In the genomic region with DNA sequence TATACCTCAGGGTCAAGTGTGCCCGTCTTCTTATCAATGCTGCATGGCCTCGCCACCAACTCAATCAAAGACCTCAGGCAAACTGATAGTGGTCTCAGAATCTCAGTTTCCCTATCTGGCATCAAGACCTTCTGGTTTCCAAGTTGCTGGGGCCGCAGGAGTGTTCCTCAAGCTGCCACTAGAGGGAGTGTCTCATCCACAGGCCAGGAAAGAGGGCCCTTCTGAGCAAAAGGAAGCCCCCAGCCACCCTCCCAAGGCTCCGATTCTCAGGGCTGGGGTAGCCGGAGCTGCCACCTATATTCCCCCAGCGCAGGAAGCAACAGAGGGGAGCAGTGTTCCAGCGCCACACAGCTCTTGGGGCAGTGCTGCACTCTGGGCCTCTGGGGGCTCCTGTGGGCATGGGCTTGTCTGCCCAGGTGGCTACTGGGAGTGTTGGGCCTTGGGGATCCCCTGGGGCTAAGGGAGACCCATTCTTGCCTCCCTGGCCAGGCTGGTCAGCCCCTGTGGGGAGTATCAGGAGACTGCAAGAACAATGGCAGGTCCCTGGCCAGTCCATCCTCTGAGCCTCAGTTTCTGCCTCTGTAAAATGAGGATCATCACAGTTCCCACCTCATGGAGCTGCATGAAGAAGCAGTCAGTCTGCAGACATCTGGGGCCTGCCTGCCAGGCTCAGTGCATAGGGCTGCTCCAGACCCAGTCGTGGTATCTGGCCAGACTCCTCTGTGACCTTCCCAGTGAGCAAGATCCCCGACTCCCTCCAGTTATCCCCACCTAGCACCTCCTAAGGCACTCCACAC, we compare ENCODE assay signal across 1 cellular context.
TF ChIP-seq lines count a peak whose summit lies in the region.

No MANE protein-coding gene starts in this region.

TF ChIP-seq in K562, 482 proteins besides CTCF, POLR2A, EP300 and RAD21 (continued from another document and continues in another):
- TF ChIP-seq, protein P1, sequence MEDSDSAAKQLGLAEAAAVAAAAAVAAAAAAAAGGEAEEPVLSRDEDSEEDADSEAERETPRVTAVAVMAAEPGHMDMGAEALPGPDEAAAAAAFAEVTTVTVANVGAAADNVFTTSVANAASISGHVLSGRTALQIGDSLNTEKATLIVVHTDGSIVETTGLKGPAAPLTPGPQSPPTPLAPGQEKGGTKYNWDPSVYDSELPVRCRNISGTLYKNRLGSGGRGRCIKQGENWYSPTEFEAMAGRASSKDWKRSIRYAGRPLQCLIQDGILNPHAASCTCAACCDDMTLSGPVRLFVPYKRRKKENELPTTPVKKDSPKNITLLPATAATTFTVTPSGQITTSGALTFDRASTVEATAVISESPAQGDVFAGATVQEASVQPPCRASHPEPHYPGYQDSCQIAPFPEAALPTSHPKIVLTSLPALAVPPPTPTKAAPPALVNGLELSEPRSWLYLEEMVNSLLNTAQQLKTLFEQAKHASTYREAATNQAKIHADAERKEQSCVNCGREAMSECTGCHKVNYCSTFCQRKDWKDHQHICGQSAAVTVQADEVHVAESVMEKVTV (CRISPR knock-in tag; IDR thresholded peaks at IDR 0.05) = peak; percentile 41; the same call in 1 of the 2 replicates
- 0 out of 2 replicates have a peak, but pooled peaks have one; percentile 25 for TF ChIP-seq KLF16 (IDR thresholded peaks at IDR 0.05)
- no peak for TF ChIP-seq ETS2 (tag; IDR thresholded peaks at IDR 0.05; ENCODE audit: borderline replicate concordance, poor library complexity, severe bottlenecking)
- TF ChIP-seq GATAD2B (IDR thresholded peaks at IDR 0.05; ENCODE audit: borderline replicate concordance) = no peak
- TF ChIP-seq, protein P2, sequence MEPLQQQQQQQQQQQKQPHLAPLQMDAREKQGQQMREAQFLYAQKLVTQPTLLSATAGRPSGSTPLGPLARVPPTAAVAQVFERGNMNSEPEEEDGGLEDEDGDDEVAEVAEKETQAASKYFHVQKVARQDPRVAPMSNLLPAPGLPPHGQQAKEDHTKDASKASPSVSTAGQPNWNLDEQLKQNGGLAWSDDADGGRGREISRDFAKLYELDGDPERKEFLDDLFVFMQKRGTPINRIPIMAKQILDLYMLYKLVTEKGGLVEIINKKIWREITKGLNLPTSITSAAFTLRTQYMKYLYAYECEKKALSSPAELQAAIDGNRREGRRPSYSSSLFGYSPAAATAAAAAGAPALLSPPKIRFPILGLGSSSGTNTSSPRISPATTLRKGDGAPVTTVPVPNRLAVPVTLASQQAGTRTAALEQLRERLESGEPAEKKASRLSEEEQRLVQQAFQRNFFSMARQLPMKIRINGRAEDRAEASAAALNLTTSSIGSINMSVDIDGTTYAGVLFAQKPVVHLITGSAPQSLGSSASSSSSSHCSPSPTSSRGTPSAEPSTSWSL (CRISPR knock-in tag; IDR thresholded peaks at IDR 0.05; ENCODE audit: borderline replicate concordance) = no peak
- TF ChIP-seq, protein P3, sequence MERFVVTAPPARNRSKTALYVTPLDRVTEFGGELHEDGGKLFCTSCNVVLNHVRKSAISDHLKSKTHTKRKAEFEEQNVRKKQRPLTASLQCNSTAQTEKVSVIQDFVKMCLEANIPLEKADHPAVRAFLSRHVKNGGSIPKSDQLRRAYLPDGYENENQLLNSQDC (CRISPR knock-in tag; IDR thresholded peaks at IDR 0.05) = no peak
- no peak for TF ChIP-seq FOXP1 (CRISPR knock-in tag; IDR thresholded peaks at IDR 0.05)
- no peak for TF ChIP-seq ZNF316 (IDR thresholded peaks at IDR 0.05)
- TF ChIP-seq, protein P4, sequence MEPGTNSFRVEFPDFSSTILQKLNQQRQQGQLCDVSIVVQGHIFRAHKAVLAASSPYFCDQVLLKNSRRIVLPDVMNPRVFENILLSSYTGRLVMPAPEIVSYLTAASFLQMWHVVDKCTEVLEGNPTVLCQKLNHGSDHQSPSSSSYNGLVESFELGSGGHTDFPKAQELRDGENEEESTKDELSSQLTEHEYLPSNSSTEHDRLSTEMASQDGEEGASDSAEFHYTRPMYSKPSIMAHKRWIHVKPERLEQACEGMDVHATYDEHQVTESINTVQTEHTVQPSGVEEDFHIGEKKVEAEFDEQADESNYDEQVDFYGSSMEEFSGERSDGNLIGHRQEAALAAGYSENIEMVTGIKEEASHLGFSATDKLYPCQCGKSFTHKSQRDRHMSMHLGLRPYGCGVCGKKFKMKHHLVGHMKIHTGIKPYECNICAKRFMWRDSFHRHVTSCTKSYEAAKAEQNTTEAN (CRISPR knock-in tag; IDR thresholded peaks at IDR 0.05) = no peak
- no peak for TF ChIP-seq ERF (CRISPR knock-in tag; IDR thresholded peaks at IDR 0.05)
- no peak for TF ChIP-seq BMI1 (IDR thresholded peaks at IDR 0.05; ENCODE audit: low read length)
- TF ChIP-seq SIX5 (IDR thresholded peaks at IDR 0.05; ENCODE audit: borderline replicate concordance in 1 of 2, insufficient read depth in 1 of 2, low read depth in 1 of 2, low read length in 2 of 2) = no peak
- no peak for TF ChIP-seq ZNF444 (CRISPR knock-in tag; IDR thresholded peaks at IDR 0.05)
- TF ChIP-seq ZNF507 (tag; conservative IDR thresholded peaks at IDR 0.05) = no peak
- TF ChIP-seq ZNF75A (CRISPR knock-in tag; IDR thresholded peaks at IDR 0.05) = no peak
- no peak for TF ChIP-seq RBM34 (IDR thresholded peaks at IDR 0.05; ENCODE audit: borderline replicate concordance, insufficient read depth, low read length)
- TF ChIP-seq PTRF (tag; IDR thresholded peaks at IDR 0.05) = no peak
- TF ChIP-seq ZNF311 (CRISPR knock-in tag; IDR thresholded peaks at IDR 0.05) = no peak
- TF ChIP-seq ARID2 (IDR thresholded peaks at IDR 0.05) = 0 out of 2 replicates have a peak, but pooled peaks have one; percentile 29
- TF ChIP-seq, protein P5, sequence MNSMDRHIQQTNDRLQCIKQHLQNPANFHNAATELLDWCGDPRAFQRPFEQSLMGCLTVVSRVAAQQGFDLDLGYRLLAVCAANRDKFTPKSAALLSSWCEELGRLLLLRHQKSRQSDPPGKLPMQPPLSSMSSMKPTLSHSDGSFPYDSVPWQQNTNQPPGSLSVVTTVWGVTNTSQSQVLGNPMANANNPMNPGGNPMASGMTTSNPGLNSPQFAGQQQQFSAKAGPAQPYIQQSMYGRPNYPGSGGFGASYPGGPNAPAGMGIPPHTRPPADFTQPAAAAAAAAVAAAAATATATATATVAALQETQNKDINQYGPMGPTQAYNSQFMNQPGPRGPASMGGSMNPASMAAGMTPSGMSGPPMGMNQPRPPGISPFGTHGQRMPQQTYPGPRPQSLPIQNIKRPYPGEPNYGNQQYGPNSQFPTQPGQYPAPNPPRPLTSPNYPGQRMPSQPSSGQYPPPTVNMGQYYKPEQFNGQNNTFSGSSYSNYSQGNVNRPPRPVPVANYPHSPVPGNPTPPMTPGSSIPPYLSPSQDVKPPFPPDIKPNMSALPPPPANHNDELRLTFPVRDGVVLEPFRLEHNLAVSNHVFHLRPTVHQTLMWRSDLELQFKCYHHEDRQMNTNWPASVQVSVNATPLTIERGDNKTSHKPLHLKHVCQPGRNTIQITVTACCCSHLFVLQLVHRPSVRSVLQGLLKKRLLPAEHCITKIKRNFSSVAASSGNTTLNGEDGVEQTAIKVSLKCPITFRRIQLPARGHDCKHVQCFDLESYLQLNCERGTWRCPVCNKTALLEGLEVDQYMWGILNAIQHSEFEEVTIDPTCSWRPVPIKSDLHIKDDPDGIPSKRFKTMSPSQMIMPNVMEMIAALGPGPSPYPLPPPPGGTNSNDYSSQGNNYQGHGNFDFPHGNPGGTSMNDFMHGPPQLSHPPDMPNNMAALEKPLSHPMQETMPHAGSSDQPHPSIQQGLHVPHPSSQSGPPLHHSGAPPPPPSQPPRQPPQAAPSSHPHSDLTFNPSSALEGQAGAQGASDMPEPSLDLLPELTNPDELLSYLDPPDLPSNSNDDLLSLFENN (IDR thresholded peaks at IDR 0.05; ENCODE audit: low read depth in 2 of 2, low read length in 2 of 2) = no peak
- TF ChIP-seq POLR3G (IDR thresholded peaks at IDR 0.05; ENCODE audit: extremely low read depth, insufficient read length, insufficient replicate concordance) = no peak
- 0 out of 2 replicates have a peak, but pooled peaks have one; percentile 57 for TF ChIP-seq XRCC5 (IDR thresholded peaks at IDR 0.05; ENCODE audit: low read depth, low read length)
- TF ChIP-seq MAZ (CRISPR knock-in tag; conservative IDR thresholded peaks at IDR 0.05 in 1 of 2, IDR thresholded peaks at IDR 0.05 in 1 of 2) = 0 out of 4 replicates have a peak, but pooled peaks of 1 of the 2 experiments have one; percentile 35
- TF ChIP-seq, protein P6, sequence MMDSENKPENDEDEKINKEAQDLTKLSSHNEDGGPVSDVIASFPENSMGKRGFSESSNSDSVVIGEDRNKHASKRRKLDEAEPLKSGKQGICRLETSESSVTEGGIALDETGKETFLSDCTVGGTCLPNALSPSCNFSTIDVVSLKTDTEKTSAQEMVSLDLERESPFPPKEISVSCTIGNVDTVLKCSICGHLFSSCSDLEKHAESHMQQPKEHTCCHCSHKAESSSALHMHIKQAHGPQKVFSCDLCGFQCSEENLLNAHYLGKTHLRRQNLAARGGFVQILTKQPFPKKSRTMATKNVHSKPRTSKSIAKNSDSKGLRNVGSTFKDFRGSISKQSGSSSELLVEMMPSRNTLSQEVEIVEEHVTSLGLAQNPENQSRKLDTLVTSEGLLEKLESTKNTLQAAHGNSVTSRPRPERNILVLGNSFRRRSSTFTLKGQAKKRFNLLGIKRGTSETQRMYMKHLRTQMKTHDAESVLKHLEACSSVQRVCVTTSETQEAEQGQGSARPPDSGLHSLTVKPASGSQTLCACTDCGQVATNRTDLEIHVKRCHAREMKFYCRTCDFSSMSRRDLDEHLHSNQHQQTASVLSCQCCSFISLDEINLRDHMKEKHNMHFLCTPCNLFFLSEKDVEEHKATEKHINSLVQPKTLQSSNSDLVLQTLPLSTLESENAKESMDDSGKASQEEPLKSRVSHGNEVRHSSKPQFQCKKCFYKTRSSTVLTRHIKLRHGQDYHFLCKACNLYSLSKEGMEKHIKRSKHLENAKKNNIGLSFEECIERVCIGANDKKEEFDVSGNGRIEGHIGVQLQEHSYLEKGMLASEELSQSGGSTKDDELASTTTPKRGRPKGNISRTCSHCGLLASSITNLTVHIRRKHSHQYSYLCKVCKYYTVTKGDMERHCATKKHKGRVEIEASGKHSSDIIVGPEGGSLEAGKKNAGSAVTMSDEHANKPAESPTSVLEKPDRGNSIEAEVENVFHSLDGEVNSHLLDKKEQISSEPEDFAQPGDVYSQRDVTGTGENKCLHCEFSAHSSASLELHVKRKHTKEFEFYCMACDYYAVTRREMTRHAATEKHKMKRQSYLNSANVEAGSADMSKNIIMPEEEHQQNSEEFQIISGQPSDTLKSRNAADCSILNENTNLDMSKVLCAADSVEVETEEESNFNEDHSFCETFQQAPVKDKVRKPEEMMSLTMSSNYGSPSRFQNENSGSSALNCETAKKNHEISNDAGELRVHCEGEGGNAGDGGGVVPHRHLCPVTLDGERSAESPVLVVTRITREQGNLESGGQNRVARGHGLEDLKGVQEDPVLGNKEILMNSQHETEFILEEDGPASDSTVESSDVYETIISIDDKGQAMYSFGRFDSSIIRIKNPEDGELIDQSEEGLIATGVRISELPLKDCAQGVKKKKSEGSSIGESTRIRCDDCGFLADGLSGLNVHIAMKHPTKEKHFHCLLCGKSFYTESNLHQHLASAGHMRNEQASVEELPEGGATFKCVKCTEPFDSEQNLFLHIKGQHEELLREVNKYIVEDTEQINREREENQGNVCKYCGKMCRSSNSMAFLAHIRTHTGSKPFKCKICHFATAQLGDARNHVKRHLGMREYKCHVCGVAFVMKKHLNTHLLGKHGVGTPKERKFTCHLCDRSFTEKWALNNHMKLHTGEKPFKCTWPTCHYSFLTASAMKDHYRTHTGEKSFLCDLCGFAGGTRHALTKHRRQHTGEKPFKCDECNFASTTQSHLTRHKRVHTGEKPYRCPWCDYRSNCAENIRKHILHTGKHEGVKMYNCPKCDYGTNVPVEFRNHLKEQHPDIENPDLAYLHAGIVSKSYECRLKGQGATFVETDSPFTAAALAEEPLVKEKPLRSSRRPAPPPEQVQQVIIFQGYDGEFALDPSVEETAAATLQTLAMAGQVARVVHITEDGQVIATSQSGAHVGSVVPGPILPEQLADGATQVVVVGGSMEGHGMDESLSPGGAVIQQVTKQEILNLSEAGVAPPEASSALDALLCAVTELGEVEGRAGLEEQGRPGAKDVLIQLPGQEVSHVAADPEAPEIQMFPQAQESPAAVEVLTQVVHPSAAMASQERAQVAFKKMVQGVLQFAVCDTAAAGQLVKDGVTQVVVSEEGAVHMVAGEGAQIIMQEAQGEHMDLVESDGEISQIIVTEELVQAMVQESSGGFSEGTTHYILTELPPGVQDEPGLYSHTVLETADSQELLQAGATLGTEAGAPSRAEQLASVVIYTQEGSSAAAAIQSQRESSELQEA (IDR thresholded peaks at IDR 0.05; ENCODE audit: low read depth) = no peak
- TF ChIP-seq RBM17 (IDR thresholded peaks at IDR 0.05; ENCODE audit: borderline replicate concordance, low read depth, low read length) = no peak
- TF ChIP-seq RB1 (IDR thresholded peaks at IDR 0.05; ENCODE audit: low read depth) = peak; percentile 26; the same call in 1 of the 2 replicates
- TF ChIP-seq FOXA3 (CRISPR knock-in tag; conservative IDR thresholded peaks at IDR 0.05 in 1 of 2, IDR thresholded peaks at IDR 0.05 in 1 of 2) = no peak
- TF ChIP-seq, protein P7, sequence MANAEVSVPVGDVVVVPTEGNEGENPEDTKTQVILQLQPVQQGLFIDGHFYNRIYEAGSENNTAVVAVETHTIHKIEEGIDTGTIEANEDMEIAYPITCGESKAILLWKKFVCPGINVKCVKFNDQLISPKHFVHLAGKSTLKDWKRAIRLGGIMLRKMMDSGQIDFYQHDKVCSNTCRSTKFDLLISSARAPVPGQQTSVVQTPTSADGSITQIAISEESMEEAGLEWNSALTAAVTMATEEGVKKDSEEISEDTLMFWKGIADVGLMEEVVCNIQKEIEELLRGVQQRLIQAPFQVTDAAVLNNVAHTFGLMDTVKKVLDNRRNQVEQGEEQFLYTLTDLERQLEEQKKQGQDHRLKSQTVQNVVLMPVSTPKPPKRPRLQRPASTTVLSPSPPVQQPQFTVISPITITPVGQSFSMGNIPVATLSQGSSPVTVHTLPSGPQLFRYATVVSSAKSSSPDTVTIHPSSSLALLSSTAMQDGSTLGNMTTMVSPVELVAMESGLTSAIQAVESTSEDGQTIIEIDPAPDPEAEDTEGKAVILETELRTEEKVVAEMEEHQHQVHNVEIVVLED (CRISPR knock-in tag; IDR thresholded peaks at IDR 0.05) = no peak
- no peak for TF ChIP-seq NCOA4 (IDR thresholded peaks at IDR 0.05; ENCODE audit: partially characterized antibody)
- TF ChIP-seq CC2D1A (IDR thresholded peaks at IDR 0.05) = peak; percentile 64; the same call in 1 of the 2 replicates
- no peak for TF ChIP-seq ILF3 (IDR thresholded peaks at IDR 0.05; ENCODE audit: borderline replicate concordance)
- TF ChIP-seq, protein P8, sequence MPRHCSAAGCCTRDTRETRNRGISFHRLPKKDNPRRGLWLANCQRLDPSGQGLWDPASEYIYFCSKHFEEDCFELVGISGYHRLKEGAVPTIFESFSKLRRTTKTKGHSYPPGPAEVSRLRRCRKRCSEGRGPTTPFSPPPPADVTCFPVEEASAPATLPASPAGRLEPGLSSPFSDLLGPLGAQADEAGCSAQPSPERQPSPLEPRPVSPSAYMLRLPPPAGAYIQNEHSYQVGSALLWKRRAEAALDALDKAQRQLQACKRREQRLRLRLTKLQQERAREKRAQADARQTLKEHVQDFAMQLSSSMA (CRISPR knock-in tag; IDR thresholded peaks at IDR 0.05) = no peak
- TF ChIP-seq TBL1XR1 (IDR thresholded peaks at IDR 0.05; ENCODE audit: low read length in 2 of 2) = peak in 1 of 2 experiments; percentile 21; a peak in 1 of 4 replicates
- TF ChIP-seq, protein P9, sequence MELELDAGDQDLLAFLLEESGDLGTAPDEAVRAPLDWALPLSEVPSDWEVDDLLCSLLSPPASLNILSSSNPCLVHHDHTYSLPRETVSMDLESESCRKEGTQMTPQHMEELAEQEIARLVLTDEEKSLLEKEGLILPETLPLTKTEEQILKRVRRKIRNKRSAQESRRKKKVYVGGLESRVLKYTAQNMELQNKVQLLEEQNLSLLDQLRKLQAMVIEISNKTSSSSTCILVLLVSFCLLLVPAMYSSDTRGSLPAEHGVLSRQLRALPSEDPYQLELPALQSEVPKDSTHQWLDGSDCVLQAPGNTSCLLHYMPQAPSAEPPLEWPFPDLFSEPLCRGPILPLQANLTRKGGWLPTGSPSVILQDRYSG (tag; conservative IDR thresholded peaks at IDR 0.05; ENCODE audit: low read depth) = no peak
- TF ChIP-seq ZNF589 (CRISPR knock-in tag; IDR thresholded peaks at IDR 0.05; ENCODE audit: low read depth) = no peak
- TF ChIP-seq DPF2 (IDR thresholded peaks at IDR 0.05) = no peak
